Comparison of ENCODE assay signal across 8 cellular contexts in the genomic region with DNA sequence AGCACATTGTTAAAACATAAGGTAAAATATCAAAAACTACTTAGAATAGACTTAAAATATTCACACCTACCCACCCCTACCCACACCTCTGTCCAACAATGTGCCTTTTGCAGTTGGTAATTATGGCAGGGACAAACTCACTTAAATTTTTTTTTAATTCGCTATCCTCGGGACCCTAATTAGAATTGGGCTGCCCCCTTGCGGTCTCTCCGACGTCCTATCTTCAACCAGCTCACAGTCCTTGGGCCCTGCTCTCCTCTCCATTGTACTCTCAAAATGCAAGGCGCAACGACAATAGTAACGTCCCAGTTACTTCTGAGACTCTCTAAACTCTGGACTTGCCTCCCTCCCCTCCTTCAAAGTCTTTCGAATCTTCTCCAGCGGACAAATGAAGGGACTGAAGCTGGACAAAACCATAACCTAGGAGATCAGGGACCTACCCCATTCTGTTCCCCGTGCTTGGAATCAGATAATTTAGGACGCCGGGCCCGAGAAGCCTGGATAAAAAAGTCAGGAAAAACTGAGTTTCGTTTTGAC. TPM values are rescaled to one million over a fixed set of nuclear protein-coding genes. Genes with fewer than 3 reads are reported as not detected.
DNase-seq lines count a peak whose midpoint lies in the region; ATAC-seq and TF ChIP-seq lines count a peak whose summit lies in the region.

No MANE protein-coding gene starts in this region.

- peak overlapping the region; percentile 10 for H3K4me3 Mint-ChIP-seq in endothelial cell (ENCODE audit: unreplicated experiment)

- H3K27ac ChIP-seq in AG04450 (ENCODE audit: low read depth, low read length) = peak overlapping the region; percentile 77

- H3K27me3 ChIP-seq in AG04450 (ENCODE audit: control insufficient read depth, insufficient read depth, low read length) (no peaks in the 10 kb centered on the region), mononuclear cell (ENCODE audit: insufficient read depth, low read length) (peaks cover 24% of the 10 kb centered on the region)

- TF ChIP-seq CTCF in AG04450 (IDR thresholded peaks at IDR 0.05; ENCODE audit: low read depth, low read length) (peak; percentile 80), endothelial cell (IDR thresholded peaks at IDR 0.05; ENCODE audit: unreplicated experiment) (peak; percentile 50)

- H3K4me1 Mint-ChIP-seq in endothelial cell (ENCODE audit: unreplicated experiment) = peaks cover 40% of the 10 kb centered on the region

- no peak for ATAC-seq in HG02610 (IDR thresholded peaks at IDR 0.05; ENCODE audit: unreplicated experiment)

- H3K9me3 Mint-ChIP-seq in endothelial cell (ENCODE audit: unreplicated experiment) = no peaks in the 10 kb centered on the region

- CTCF ChIA-PET in AG04450 (lab: Charles Lee) = interaction anchor here (0.6 to 7.7 kb wide), 10 partner anchors 9 to 111 kb away, joined by 3 to 165 read pairs (median 5); a partner anchor contains a TSS

- H3K27me3 Mint-ChIP-seq in endothelial cell (ENCODE audit: unreplicated experiment) = peaks cover 14% of the 10 kb centered on the region

- POLR2A ChIA-PET in AG04450 (lab: Yijun Ruan, JAX) = interaction anchor here (1.2 to 1.7 kb wide), 2 partner anchors 9 to 25 kb away, joined by 3 to 6 read pairs; a partner anchor contains a TSS

- peak overlapping the region; percentile 67 for H3K4me3 ChIP-seq in AG04450 (ENCODE audit: low read depth, low read length)
- peak overlapping the region; percentile 27 for H3K4me3 ChIP-seq in mononuclear cell (ENCODE audit: low read length)

- peaks cover 21% of the 10 kb centered on the region for H3K4me1 ChIP-seq in mononuclear cell (ENCODE audit: insufficient read depth, low read length)

- H3K9me3 ChIP-seq in AG04450 (ENCODE audit: control insufficient read depth, insufficient read depth, low read length) (no peaks in the 10 kb centered on the region; the same call in 1 of the 2 replicates), mononuclear cell (ENCODE audit: low read depth, low read length) (no peaks in the 10 kb centered on the region)

- H3K36me3 Mint-ChIP-seq in endothelial cell (ENCODE audit: low read depth, unreplicated experiment) = peaks cover 51% of the 10 kb centered on the region

- DNase-seq in AG04450 (ENCODE audit: low read depth, low spot score) (no peak), H4 (ENCODE audit: low spot score) (peak; percentile 56), NCI-H748 (lab: John Stamatoyannopoulos, UW; ENCODE audit: unreplicated experiment) (peak; percentile 72), endothelial cell (ENCODE audit: low spot score) (peak; percentile 66)
- DNase-seq in activated CD8-positive, alpha-beta memory T cell treated with anti-CD3 and anti-CD28 coated beads for 24 hours = peak; percentile 79
- DNase-seq in stimulated activated CD8-positive, alpha-beta memory T cell treated with anti-CD3 and anti-CD28 coated beads, Interleukin-4, amount 100 ng/mL, for 24 hours (ENCODE audit: low read depth) = peak; percentile 40

- peak overlapping the region; percentile 84 for H3K27ac Mint-ChIP-seq in endothelial cell (ENCODE audit: unreplicated experiment)

RNA-seq across cellular contexts. Expression of a gene that starts 1.1 kb away (rescaled TPM):
- polyA plus RNA-seq in AG04450 (2011; rRNA removed) = 8.6 and 9.4 TPM in 2 replicates
- polyA minus RNA-seq in AG04450 (2011; rRNA and poly(A)+ RNA removed) = 12.6 and 17.8 TPM in 2 replicates
- total RNA-seq in H4 (2014; rRNA removed; shearing (Covaris generic)) = 8.6 and 15.6 TPM in 2 replicates
- 9.1 TPM for total RNA-seq in endothelial cell (ENCODE audit: unreplicated experiment)
- 1.2 TPM for total RNA-seq in mononuclear cell

RNA-seq across cellular contexts. Expression of a gene that starts 8.7 kb away (rescaled TPM):
- polyA plus RNA-seq in AG04450 (2011; rRNA removed) = 78.3 and 79.3 TPM in 2 replicates
- 12.3 and 12.9 TPM in 2 replicates for polyA minus RNA-seq in AG04450 (2011; rRNA and poly(A)+ RNA removed)
- total RNA-seq in H4 (2014; rRNA removed; shearing (Covaris generic)) = 4.4 and 6.7 TPM in 2 replicates
- total RNA-seq in endothelial cell (ENCODE audit: unreplicated experiment) (411 TPM), mononuclear cell (13.9 TPM)

RNA-seq across cellular contexts. Expression of a gene that starts 12.4 kb away (rescaled TPM):
- polyA plus RNA-seq in AG04450 (2011; rRNA removed) = 65.2 and 71.0 TPM in 2 replicates
- polyA minus RNA-seq in AG04450 (2011; rRNA and poly(A)+ RNA removed) = 23.2 and 27.3 TPM in 2 replicates
- 28.2 and 36.6 TPM in 2 replicates for total RNA-seq in H4 (2014; rRNA removed; shearing (Covaris generic))
- total RNA-seq in endothelial cell (ENCODE audit: unreplicated experiment) (63.1 TPM), mononuclear cell (22.2 TPM)

RNA-seq across cellular contexts. Expression of a gene that starts 12.5 kb away (rescaled TPM):
- 117 and 121 TPM in 2 replicates for polyA plus RNA-seq in AG04450 (2011; rRNA removed)
- 94.3 and 106 TPM in 2 replicates for polyA minus RNA-seq in AG04450 (2011; rRNA and poly(A)+ RNA removed)
- 129 and 140 TPM in 2 replicates for total RNA-seq in H4 (2014; rRNA removed; shearing (Covaris generic))
- 333 TPM for total RNA-seq in endothelial cell (ENCODE audit: unreplicated experiment)
- total RNA-seq in mononuclear cell = 122 TPM

RNA-seq across cellular contexts. Expression of a gene that starts 23.7 kb away (rescaled TPM):
- polyA plus RNA-seq in AG04450 (2011; rRNA removed) = 0.09 TPM in 2 replicates
- polyA minus RNA-seq in AG04450 (2011; rRNA and poly(A)+ RNA removed) = not detected in 2 replicates
- not detected in 2 replicates for total RNA-seq in H4 (2014; rRNA removed; shearing (Covaris generic))
- total RNA-seq in endothelial cell (ENCODE audit: unreplicated experiment) (6.3 TPM), mononuclear cell (not detected)

Comparison
In these comparisons a context has a peak if more than half of its experiments do, and no peak if none do; other contexts are left out.
1. RNA of a gene that starts 8.7 kb away (total RNA-seq): 411 TPM in endothelial cell (single experiment); 13.9 TPM in mononuclear cell (single experiment) and 4.4 to 6.7 TPM in H4; every median in the first group is over 10 times any median in the second.